Comparison of ENCODE assay signal across 8 cellular contexts in genomic region chr4:145937990-145938611, GRCh38. TPM values are rescaled to one million over a fixed set of nuclear protein-coding genes. Genes with fewer than 3 reads are reported as not detected.
DNase-seq lines count a peak whose midpoint lies in the region; ATAC-seq and TF ChIP-seq lines count a peak whose summit lies in the region.

No MANE protein-coding gene starts in this region.

- no peaks in the 10 kb centered on the region for H3K27me3 ChIP-seq in H7 (ENCODE audit: control insufficient read depth, insufficient read depth, low read length)
- no peaks in the 10 kb centered on the region for H3K27me3 ChIP-seq in Panc1 (ENCODE audit: control insufficient read depth, insufficient read depth, low read length)

- H3K36me3 Mint-ChIP-seq in activated naive CD4-positive, alpha-beta T cell treated with anti-CD3 and anti-CD28 coated beads for 36 hours (ENCODE audit: low read depth): peaks cover 6% of the 10 kb centered on the region

- BruUV-seq in Panc1 (replicated peaks; lab: Mats Ljungman, UMichigan): no TSS peak

- intact Hi-C loops in Panc1 (cut with micrococcal nuclease; ENCODE audit: unreplicated experiment) (no loop called here), head of caudate nucleus (cut with DNase I) (loop anchor here (10.0 kb wide), 2 partner anchors 53 to 93 kb away; no protein-coding TSS in a partner anchor)
- intact Hi-C loops in activated naive CD4-positive, alpha-beta T cell treated with anti-CD3 and anti-CD28 coated beads for 36 hours (cut with micrococcal nuclease): loop anchor here (1.0 to 10.0 kb wide), 15 partner anchors 18 to 1763 kb away; partner anchors contain the start of genes ABCE1, ANAPC10, MMAA and OTUD4

- in situ Hi-C loops in Panc1 (cut with HindIII; ENCODE audit: low pct_unique_long_range_greater_than_20kb, low sequenced_read_pairs): no loop called here

- peak overlapping the region; percentile 100 for H3K4me3 Mint-ChIP-seq in activated naive CD4-positive, alpha-beta T cell treated with anti-CD3 and anti-CD28 coated beads for 36 hours

- ATAC-seq in Panc1: no peak

- no peaks in the 10 kb centered on the region for H3K9me3 ChIP-seq in Panc1 (ENCODE audit: control insufficient read depth, insufficient read depth, low read depth, low read length)

- no peaks in the 10 kb centered on the region for H3K9me3 Mint-ChIP-seq in activated naive CD4-positive, alpha-beta T cell treated with anti-CD3 and anti-CD28 coated beads for 36 hours

- POLR2A ChIA-PET in Panc1 (lab: Charles Lee): interaction anchor here (0.6 kb wide), 1 partner anchor 49 kb away, joined by 9 read pairs; no protein-coding TSS in a partner anchor

- no peaks in the 10 kb centered on the region for H3K27me3 Mint-ChIP-seq in activated naive CD4-positive, alpha-beta T cell treated with anti-CD3 and anti-CD28 coated beads for 36 hours (ENCODE audit: low read depth)

- H3K4me3 ChIP-seq in H7 (ENCODE audit: insufficient read depth, low read depth, low read length) (peak overlapping the region; percentile 94), Panc1 (ENCODE audit: low read depth in 2 of 2, low read length in 2 of 2) (peak overlapping the region; percentile 65 to 84)

- TF ChIP-seq CTCF in Panc1 (IDR thresholded peaks at IDR 0.05): no peak

- peaks cover 44% of the 10 kb centered on the region for H3K4me1 Mint-ChIP-seq in activated naive CD4-positive, alpha-beta T cell treated with anti-CD3 and anti-CD28 coated beads for 36 hours (ENCODE audit: low read depth)

- DNase-seq in CD1c-positive myeloid dendritic cell (ENCODE audit: extremely low spot score): peak; percentile 19
- DNase-seq in H7: peak; percentile 81
- DNase-seq in Panc1 (ENCODE audit: low read depth, low spot score): no peak
- DNase-seq in activated naive CD4-positive, alpha-beta T cell treated with anti-CD3 and anti-CD28 coated beads for 36 hours: peak; percentile 53
- peak in 31 of 42 donors; percentile 11 to 71 (median 38) for DNase-seq in head of caudate nucleus
- peak; percentile 48 for DNase-seq in pons (ENCODE audit: low spot score)
- DNase-seq in NCI-H187 treated with DMSO at 0.1 percent for 48 hours (lab: John Stamatoyannopoulos, UW): no peak
- DNase-seq in GDM1 (lab: John Stamatoyannopoulos, UW): no peak

- peak overlapping the region; percentile 82 for H3K27ac ChIP-seq in Panc1 (ENCODE audit: low read length)

- H3K27ac Mint-ChIP-seq in activated naive CD4-positive, alpha-beta T cell treated with anti-CD3 and anti-CD28 coated beads for 36 hours: peak overlapping the region; percentile 100

- H3K36me3 ChIP-seq in H7 (replicated peaks; ENCODE audit: control insufficient read depth, insufficient read depth, low read length) (no peaks in the 10 kb centered on the region), Panc1 (ENCODE audit: control insufficient read depth, insufficient read depth, low read length) (no peaks in the 10 kb centered on the region; the same call in 1 of the 2 replicates)

- CTCF ChIA-PET in Panc1 (lab: Charles Lee): interaction anchor here (0.5 kb wide), 1 partner anchor 587 kb away, joined by 3 read pairs; no protein-coding TSS in a partner anchor
- CTCF ChIA-PET in activated naive CD4-positive, alpha-beta T cell treated with anti-CD3 and anti-CD28 coated beads for 36 hours (lab: Charles Lee): no interaction called here

- peaks cover 10% of the 10 kb centered on the region for H3K4me1 ChIP-seq in Panc1 (ENCODE audit: control insufficient read depth, insufficient read depth, low read length)

RNA-seq across cellular contexts. Expression of gene ZNF827, which starts 0.5 kb away (rescaled TPM):
- 6.2 and 12.4 TPM in 2 replicates for total RNA-seq in H7 (2014; rRNA removed; shearing (Covaris generic))
- 6.3 TPM for total RNA-seq in Panc1 (2021; ENCODE audit: unreplicated experiment)
- polyA plus RNA-seq in Panc1 (2012; ENCODE audit: insufficient read length): 5.8 TPM
- total RNA-seq in activated naive CD4-positive, alpha-beta T cell treated with anti-CD3 and anti-CD28 coated beads for 36 hours: 10 to 100 TPM; 15.6 to 17.5 TPM

Comparison
In these comparisons a context has a peak if more than half of its experiments do, and no peak if none do; other contexts are left out.
1. DNase-seq: peak in CD1c-positive myeloid dendritic cell (single experiment), H7 (single experiment), activated naive CD4-positive, alpha-beta T cell treated with anti-CD3 and anti-CD28 coated beads for 36 hours (single experiment), head of caudate nucleus (31 of 42) and pons (single experiment); none in Panc1 (single experiment), NCI-H187 treated with DMSO at 0.1 percent for 48 hours (single experiment) and GDM1 (single experiment).